7 cellular contexts compared by ENCODE assay signal in the genomic region with DNA sequence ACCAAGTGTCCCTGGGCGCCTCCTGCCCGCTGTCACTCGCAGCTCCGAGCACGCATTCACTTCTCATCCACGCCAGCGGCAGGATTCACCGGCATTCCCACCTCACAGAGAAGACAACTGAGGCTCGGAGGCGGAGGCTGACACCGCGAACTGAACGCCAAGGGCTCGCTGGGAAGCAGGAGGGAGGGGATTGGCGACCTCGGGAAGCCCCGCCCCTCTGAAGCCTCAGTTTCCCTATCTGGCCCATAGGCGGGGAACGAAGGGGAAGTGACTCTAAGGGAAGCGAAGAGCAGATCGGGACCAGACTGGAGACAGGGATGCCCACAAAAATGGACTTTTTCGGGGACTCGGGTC. TPM values are rescaled to one million over a fixed set of nuclear protein-coding genes. Genes with fewer than 3 reads are reported as not detected.
A peak's percentile ranks its signal among the peaks of the same experiment; 100 is the strongest.
DNase-seq lines count a peak whose midpoint lies in the region; ATAC-seq and TF ChIP-seq lines count a peak whose summit lies in the region.

No MANE protein-coding gene starts in this region.

- H3K4me3 Mint-ChIP-seq in T-helper 17 cell, result peak overlapping the region; percentile 94

- H3K36me3 Mint-ChIP-seq in T-helper 17 cell (ENCODE audit: low read depth), result no peaks in the 10 kb centered on the region

- ATAC-seq in T-helper 17 cell (no peak), GM18858 (IDR thresholded peaks at IDR 0.05; ENCODE audit: unreplicated experiment) (no peak)

- peak overlapping the region; percentile 96 for H3K27ac Mint-ChIP-seq in T-helper 17 cell

- no peaks in the 10 kb centered on the region; the same call in 1 of the 2 replicates for H3K36me3 ChIP-seq in H7 (replicated peaks; ENCODE audit: control insufficient read depth, insufficient read depth, low read length)
- no peaks in the 10 kb centered on the region for H3K36me3 ChIP-seq in neutrophil

- peaks cover 31% of the 10 kb centered on the region for H3K4me1 Mint-ChIP-seq in T-helper 17 cell

- peak overlapping the region; percentile 82 for H3K27ac ChIP-seq in neutrophil

- H3K27me3 ChIP-seq in H7 (ENCODE audit: control insufficient read depth, insufficient read depth, low read length) (peaks cover 2% of the 10 kb centered on the region; the same call in 1 of the 2 replicates), neutrophil (peaks cover 6% of the 10 kb centered on the region)

- H3K9me3 ChIP-seq in T-helper 17 cell (ENCODE audit: control insufficient read depth, low read length, poor library complexity, severe bottlenecking) (no peaks in the 10 kb centered on the region), neutrophil (no peaks in the 10 kb centered on the region)

- H3K4me3 ChIP-seq in H7 (ENCODE audit: insufficient read depth, low read depth, low read length) (peak overlapping the region; percentile 82), fibroblast of villous mesenchyme (ENCODE audit: low read depth, low read length) (peak overlapping the region; percentile 99), neutrophil (ENCODE audit: low read depth in 1 of 2, low read length in 1 of 2) (peak overlapping the region; percentile 73 to 90)

- DNase-seq in H7, result no peak
- DNase-seq in T-helper 17 cell, result no peak
- DNase-seq in fibroblast of villous mesenchyme (ENCODE audit: low read depth), result peak; percentile 17
- DNase-seq in NCI-H446 treated with DMSO at 0.1 percent for 48 hours (lab: John Stamatoyannopoulos, UW), result no peak
- DNase-seq in NCI-H526 (lab: John Stamatoyannopoulos, UW), result no peak

- peaks cover 18% of the 10 kb centered on the region in 2 experiments for H3K4me1 ChIP-seq in neutrophil (ENCODE audit: control insufficient read depth in 1 of 2, insufficient read depth in 1 of 2, low read depth in 1 of 2, low read length in 1 of 2)

- TF ChIP-seq CTCF in fibroblast of villous mesenchyme (IDR thresholded peaks at IDR 0.05; ENCODE audit: insufficient read depth, low read depth, low read length) (no peak), neutrophil (IDR thresholded peaks at IDR 0.05) (no peak)

- H3K27me3 Mint-ChIP-seq in T-helper 17 cell, result no peaks in the 10 kb centered on the region

RNA-seq across cellular contexts. Expression of a gene that starts 0.3 kb away (rescaled TPM):
- 53.1 and 71.4 TPM in 2 replicates for total RNA-seq in H7 (2014; rRNA removed; shearing (Covaris generic))
- 10 to 100 TPM; 26.9 to 27.9 TPM for total RNA-seq in T-helper 17 cell
- total RNA-seq in fibroblast of villous mesenchyme, result 21.2 and 31.9 TPM in 2 replicates

RNA-seq across cellular contexts. Expression of a gene that starts 0.8 kb away (rescaled TPM):
- 12.0 and 16.2 TPM in 2 replicates for total RNA-seq in H7 (2014; rRNA removed; shearing (Covaris generic))
- total RNA-seq in T-helper 17 cell, result 1 to 10 TPM; 1.4 to 3.1 TPM
- 6.5 and 9.0 TPM in 2 replicates for total RNA-seq in fibroblast of villous mesenchyme

RNA-seq across cellular contexts. Expression of a gene that starts 10.0 kb away (rescaled TPM):
- total RNA-seq in H7 (2014; rRNA removed; shearing (Covaris generic)), result 1,318 and 1,675 TPM in 2 replicates
- total RNA-seq in T-helper 17 cell (1,000 to 10,000 TPM in 1 of 2 donors, 100 to 1,000 TPM in 1; 811 to 1,376 TPM), fibroblast of villous mesenchyme (257 and 261 TPM in 2 replicates)

RNA-seq across cellular contexts. Expression of a gene that starts 39.9 kb away (rescaled TPM):
- 119 and 126 TPM in 2 replicates for total RNA-seq in H7 (2014; rRNA removed; shearing (Covaris generic))
- total RNA-seq in T-helper 17 cell, result 10 to 100 TPM; 61.0 to 65.2 TPM
- 65.2 and 116 TPM in 2 replicates for total RNA-seq in fibroblast of villous mesenchyme

RNA-seq across cellular contexts. Expression of a gene that starts 40.4 kb away (rescaled TPM):
- 0.03 TPM in 1 of 2 replicates, not detected in the other for total RNA-seq in H7 (2014; rRNA removed; shearing (Covaris generic))
- total RNA-seq in T-helper 17 cell (not detected), fibroblast of villous mesenchyme (not detected in 2 replicates)
